20 cellular contexts compared by ENCODE assay signal in the genomic region with DNA sequence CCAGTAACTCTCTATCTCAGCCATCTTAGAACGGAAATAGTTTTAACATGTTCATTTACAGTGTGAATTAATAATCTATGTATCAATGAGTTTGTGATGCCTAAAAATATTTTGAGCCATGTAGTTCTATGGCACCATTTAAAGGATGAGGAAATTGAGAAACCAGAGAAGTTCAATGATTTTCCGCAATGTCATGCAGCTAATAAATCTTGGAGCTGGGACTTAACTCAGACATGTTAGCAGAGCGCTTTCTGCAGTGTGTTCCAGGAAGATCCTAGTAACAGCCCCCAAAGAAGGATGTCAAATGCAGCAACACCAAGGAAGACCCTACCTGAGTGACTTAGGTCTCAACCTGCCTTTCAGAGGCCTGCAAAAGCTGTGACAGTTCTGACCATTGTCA.
DNase-seq lines count a peak whose midpoint lies in the region; ATAC-seq, FAIRE-seq and TF ChIP-seq lines count a peak whose summit lies in the region.
"Had no signal": no experiment of that assay in that cellular context is flagged by ENCODE, and none has a peak within 500 bp of the region (broad histone marks: within the 10 kb centered on the region; RNA-seq: fewer than 3 reads in every experiment).

No MANE protein-coding gene starts in this region.

- no peaks in the 10 kb centered on the region for H4K20me1 ChIP-seq in endothelial cell of umbilical vein (replicated peaks; ENCODE audit: control insufficient read depth, extremely low read depth, insufficient read depth, low read length)

- H3K27ac Mint-ChIP-seq in activated T-cell treated with anti-CD3 and anti-CD28 coated beads, Interleukin-2, amount 50 U/mL, for 24 hours: peak overlapping the region; percentile 6
- H3K27ac Mint-ChIP-seq in activated T-cell treated with anti-CD3 and anti-CD28 coated beads, Interleukin-2, amount 50 U/mL, for 72 hours: no peak overlapping the region

- dilution Hi-C loops in endothelial cell of umbilical vein (cut with MboI; ENCODE audit: extremely low pct_ligation_motif_present, low sequenced_read_pairs): no loop called here

- H3K4me3 Mint-ChIP-seq in activated T-cell treated with anti-CD3 and anti-CD28 coated beads, Interleukin-2, amount 50 U/mL, for 24 hours: no peak overlapping the region
- H3K4me3 Mint-ChIP-seq in activated T-cell treated with anti-CD3 and anti-CD28 coated beads, Interleukin-2, amount 50 U/mL, for 72 hours: no peak overlapping the region

- BruUV-seq in endothelial cell of umbilical vein (replicated peaks; lab: Mats Ljungman, UMichigan): no TSS peak

- H3K27ac ChIP-seq in endothelial cell of umbilical vein (ENCODE audit: insufficient read depth, low read depth, low read length) (peak overlapping the region; percentile 77), psoas muscle (peak overlapping the region; percentile 39), tibial nerve (peak overlapping the region; percentile 16 to 83 (median 52))
- H3K27ac ChIP-seq: BLaER1 treated with 17β-estradiol and CSF1 and Interleukin-3, amounts not matched to agents 10 nM and 100 nM; HL-60 had no signal

- no peaks in the 10 kb centered on the region for H3K27me3 Mint-ChIP-seq in activated T-cell treated with anti-CD3 and anti-CD28 coated beads, Interleukin-2, amount 50 U/mL, for 24 hours
- H3K27me3 Mint-ChIP-seq in activated T-cell treated with anti-CD3 and anti-CD28 coated beads, Interleukin-2, amount 50 U/mL, for 72 hours (ENCODE audit: low read depth): no peaks in the 10 kb centered on the region

- CTCF ChIA-PET in endothelial cell of umbilical vein (lab: Charles Lee): interaction anchor here (0.8 to 2.7 kb wide), 12 partner anchors 8 to 317 kb away, joined by 3 to 10 read pairs (median 4); no protein-coding TSS in a partner anchor

- no peak for TF ChIP-seq EP300 in tibial nerve (IDR thresholded peaks at IDR 0.05)

- no peaks in the 10 kb centered on the region for H3K9me1 ChIP-seq in endothelial cell of umbilical vein (replicated peaks; ENCODE audit: control insufficient read depth, extremely low read depth, insufficient read depth, low read length)

- 79 to 91% (median 90%) methylated on average over 3 of the region's 3 CpGs for WGBS in psoas muscle, 3 donors
- WGBS in tibial nerve, 2 donors: 94 to 98% methylated on average over 3 of the region's 3 CpGs

- intact Hi-C loops in endothelial cell of umbilical vein (cut with micrococcal nuclease): loop anchor here (2.0 kb wide), 1 partner anchor 76 kb away; no protein-coding TSS in a partner anchor
- intact Hi-C loops in psoas muscle (cut with DNase I): loop anchor here in 1 of 2 donors (5.0 kb wide), 1 partner anchor 112 kb away; the partner anchor contains the start of gene MBNL2

- H3K4me2 ChIP-seq in endothelial cell of umbilical vein (ENCODE audit: insufficient read depth, low read length): peak overlapping the region; percentile 37
- H3K4me2 ChIP-seq: BLaER1 treated with 17β-estradiol and CSF1 and Interleukin-3, amounts not matched to agents 10 nM and 100 nM had no signal

- H3K27me3 ChIP-seq in endothelial cell of umbilical vein (ENCODE audit: control insufficient read depth in 2 of 2, insufficient read depth in 2 of 2, low read length in 2 of 2) (no peaks in the 10 kb centered on the region), psoas muscle (ENCODE audit: insufficient read depth in 3 of 3, low read length in 2 of 3) (no peaks in the 10 kb centered on the region), tibial nerve (no peaks in the 10 kb centered on the region)
- H3K27me3 ChIP-seq: BLaER1 treated with 17β-estradiol and CSF1 and Interleukin-3, amounts not matched to agents 10 nM and 100 nM had no signal

- H3K4me3 ChIP-seq in endothelial cell of umbilical vein (replicated peaks in 1 of 3; ENCODE audit: insufficient read depth in 1 of 3, low read depth in 1 of 3, low read length in 3 of 3): no peak overlapping the region
- no peak overlapping the region for H3K4me3 ChIP-seq in psoas muscle
- H3K4me3 ChIP-seq in tibial nerve: no peak overlapping the region
- H3K4me3 ChIP-seq: BLaER1 treated with 17β-estradiol and CSF1 and Interleukin-3, amounts not matched to agents 10 nM and 100 nM had no signal

- no peak for ATAC-seq in activated T-cell treated with anti-CD3 and anti-CD28 coated beads, Interleukin-2, amount 50 U/mL, for 72 hours (replicated peaks in 1 of 2)
- no peak for ATAC-seq in psoas muscle

- peaks cover 18% of the 10 kb centered on the region for H3K4me1 ChIP-seq in endothelial cell of umbilical vein (ENCODE audit: control insufficient read depth, extremely low read depth, insufficient read depth, low read length)
- peaks cover 36% of the 10 kb centered on the region for H3K4me1 ChIP-seq in psoas muscle
- H3K4me1 ChIP-seq in tibial nerve: peaks cover 0 to 86% (median 38%) of the 10 kb centered on the region in 4 donors

- H3K9me3 ChIP-seq in endothelial cell of umbilical vein (replicated peaks; ENCODE audit: control insufficient read depth, insufficient read depth, low read length) (no peaks in the 10 kb centered on the region), psoas muscle (no peaks in the 10 kb centered on the region), tibial nerve (no peaks in the 10 kb centered on the region)

- H2AFZ ChIP-seq in endothelial cell of umbilical vein (ENCODE audit: low read depth, low read length): no peak overlapping the region

- TF ChIP-seq CTCF in endothelial cell of umbilical vein (IDR thresholded peaks at IDR 0.05; ENCODE audit: extremely low read depth in 1 of 2, insufficient read depth in 1 of 2, low read depth in 1 of 2, low read length in 2 of 2): no peak
- TF ChIP-seq CTCF in psoas muscle (IDR thresholded peaks at IDR 0.05): no peak
- no peak for TF ChIP-seq CTCF in tibial nerve (IDR thresholded peaks at IDR 0.05)

- H3K36me3 ChIP-seq in endothelial cell of umbilical vein (ENCODE audit: control insufficient read depth in 2 of 2, extremely low read depth in 1 of 2, insufficient read depth in 2 of 2, low read length in 2 of 2) (peaks cover 5 to 16% of the 10 kb centered on the region in 2 experiments), psoas muscle (ENCODE audit: insufficient read depth in 1 of 2, low read depth in 1 of 2) (peaks cover 0 to 9% of the 10 kb centered on the region in 2 donors), tibial nerve (peaks cover 0 to 9% (median 0%) of the 10 kb centered on the region in 3 donors)

- no peaks in the 10 kb centered on the region for H3K9me3 Mint-ChIP-seq in activated T-cell treated with anti-CD3 and anti-CD28 coated beads, Interleukin-2, amount 50 U/mL, for 24 hours
- H3K9me3 Mint-ChIP-seq in activated T-cell treated with anti-CD3 and anti-CD28 coated beads, Interleukin-2, amount 50 U/mL, for 72 hours: no peaks in the 10 kb centered on the region

- TF ChIP-seq POLR2A in endothelial cell of umbilical vein (IDR thresholded peaks at IDR 0.05; ENCODE audit: low read depth, low read length) (no peak), tibial nerve (IDR thresholded peaks at IDR 0.05) (no peak), H54 (IDR thresholded peaks at IDR 0.05; ENCODE audit: low read depth, low read length) (no peak)

- H3K36me3 Mint-ChIP-seq in activated T-cell treated with anti-CD3 and anti-CD28 coated beads, Interleukin-2, amount 50 U/mL, for 24 hours (ENCODE audit: low read depth): peaks cover 20% of the 10 kb centered on the region
- peaks cover 0 to 1% of the 10 kb centered on the region in 2 donors for H3K36me3 Mint-ChIP-seq in activated T-cell treated with anti-CD3 and anti-CD28 coated beads, Interleukin-2, amount 50 U/mL, for 72 hours (ENCODE audit: insufficient read depth in 2 of 2)

- no peak for FAIRE-seq in endothelial cell of umbilical vein (lab: Jason Lieb, UNC)
- no peak for FAIRE-seq in H54 (lab: Jason Lieb, UNC)
- FAIRE-seq: GM19239, RCC 7860 had no signal

- no peak for DNase-seq in activated T-cell treated with anti-CD3 and anti-CD28 coated beads, Interleukin-2, amount 50 U/mL, for 24 hours
- no peak for DNase-seq in activated T-cell treated with anti-CD3 and anti-CD28 coated beads, Interleukin-2, amount 50 U/mL, for 72 hours
- DNase-seq in endothelial cell of umbilical vein (ENCODE audit: low read depth, low spot score) (no peak), psoas muscle (no peak), tibial nerve (ENCODE audit: low spot score in 2 of 2) (no peak), H54 (ENCODE audit: insufficient read length, low spot score) (no peak), HPDE6-E6E7 (ENCODE audit: extremely low spot score) (no peak), NCI-H2029 treated with DMSO at 0.1 percent for 48 hours (lab: John Stamatoyannopoulos, UW) (no peak)
- DNase-seq: 8988T, GF-D8, Karpas-422, NCI-H1105 treated with DMSO at 0.1 percent for 48 hours, NCI-H187 treated with DMSO at 0.1 percent for 48 hours, NCI-H2171 treated with DMSO at 0.1 percent for 48 hours, NCI-H510A treated with DMSO at 0.1 percent for 48 hours, SHP77 had no signal

- peaks cover 6% of the 10 kb centered on the region for H3K4me1 Mint-ChIP-seq in activated T-cell treated with anti-CD3 and anti-CD28 coated beads, Interleukin-2, amount 50 U/mL, for 24 hours (ENCODE audit: low read depth)
- no peaks in the 10 kb centered on the region for H3K4me1 Mint-ChIP-seq in activated T-cell treated with anti-CD3 and anti-CD28 coated beads, Interleukin-2, amount 50 U/mL, for 72 hours (ENCODE audit: low read depth)

- peaks cover 28% of the 10 kb centered on the region for H3K79me2 ChIP-seq in endothelial cell of umbilical vein (ENCODE audit: control insufficient read depth, insufficient read depth, low read length)

- POLR2A ChIA-PET in endothelial cell of umbilical vein (lab: Charles Lee): no interaction called here

- peak overlapping the region; percentile 28 for H3K9ac ChIP-seq in endothelial cell of umbilical vein (replicated peaks; ENCODE audit: extremely low read depth, insufficient read depth, low read length)
- H3K9ac ChIP-seq: BLaER1 treated with 17β-estradiol and CSF1 and Interleukin-3, amounts not matched to agents 10 nM and 100 nM had no signal

TF ChIP-seq in endothelial cell of umbilical vein, 7 proteins besides CTCF, POLR2A, EP300 and RAD21:
- no peak for TF ChIP-seq MYC (IDR thresholded peaks at IDR 0.05; ENCODE audit: low read depth, low read length)
- no peak for TF ChIP-seq GATA2 (IDR thresholded peaks at IDR 0.05; ENCODE audit: insufficient read depth, insufficient read length, low read depth, low read length)
- no peak for TF ChIP-seq FOS (IDR thresholded peaks at IDR 0.05; ENCODE audit: borderline replicate concordance, insufficient read depth, low read length)
- TF ChIP-seq, protein P1, sequence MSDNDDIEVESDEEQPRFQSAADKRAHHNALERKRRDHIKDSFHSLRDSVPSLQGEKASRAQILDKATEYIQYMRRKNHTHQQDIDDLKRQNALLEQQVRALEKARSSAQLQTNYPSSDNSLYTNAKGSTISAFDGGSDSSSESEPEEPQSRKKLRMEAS (IDR thresholded peaks at IDR 0.05; ENCODE audit: insufficient read depth, insufficient read length): no peak
- TF ChIP-seq EZH2 (IDR thresholded peaks at IDR 0.05; ENCODE audit: borderline replicate concordance, low read depth, low read length, severe bottlenecking): no peak
- no peak for TF ChIP-seq JUN (IDR thresholded peaks at IDR 0.05; ENCODE audit: borderline replicate concordance, insufficient read depth, insufficient read length, low read depth)
- TF ChIP-seq POLR2AphosphoS5 (IDR thresholded peaks at IDR 0.05; ENCODE audit: insufficient read depth, low read depth, low read length): no peak
